8 cellular contexts compared by ENCODE assay signal in the genomic region with DNA sequence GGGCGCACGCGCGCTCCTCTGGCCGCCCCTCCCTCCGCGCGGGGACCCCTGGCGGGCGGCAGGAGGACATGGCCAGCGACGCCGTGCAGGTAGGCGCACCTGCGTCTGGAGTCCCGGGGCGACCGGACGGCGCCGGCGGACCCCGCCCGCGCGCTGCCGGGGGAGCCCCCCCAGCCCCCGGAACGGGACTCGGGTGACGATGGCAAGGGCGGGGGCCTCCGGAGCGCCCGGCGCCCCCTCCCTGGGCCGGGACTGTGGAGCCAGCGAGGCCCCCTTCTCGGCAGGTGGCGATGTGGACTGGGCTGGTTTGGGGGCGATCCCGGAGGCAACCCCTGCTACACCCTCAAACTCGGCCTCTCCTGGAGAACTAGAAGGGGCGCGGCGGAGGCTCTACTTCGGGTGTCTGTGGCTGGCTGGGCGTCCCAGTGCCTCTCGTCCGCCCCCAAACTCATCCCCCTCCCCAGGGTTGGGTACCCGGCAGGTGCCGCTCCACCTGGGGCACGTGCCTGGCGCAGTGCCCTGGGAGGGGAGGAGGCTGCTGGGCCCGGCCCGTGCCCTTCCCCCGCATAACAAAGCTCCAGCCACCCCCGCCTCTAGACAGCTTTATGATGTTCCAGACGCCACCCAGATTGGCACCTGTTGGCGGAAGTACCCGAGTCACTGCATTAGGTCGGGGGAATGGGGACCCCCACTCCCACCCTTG. TPM values are rescaled to one million over a fixed set of nuclear protein-coding genes. Genes with fewer than 3 reads are reported as not detected.
A peak's percentile ranks its signal among the peaks of the same experiment; 100 is the strongest.
DNase-seq lines count a peak whose midpoint lies in the region; ATAC-seq and TF ChIP-seq lines count a peak whose summit lies in the region.

No MANE protein-coding gene starts in this region.

- 1% methylated on average over 41 to 62 of the region's 62 CpGs for WGBS in heart right ventricle, 2 donors

- H3K4me1 Mint-ChIP-seq in activated naive CD4-positive, alpha-beta T cell treated with anti-CD3 and anti-CD28 coated beads for 36 hours (ENCODE audit: low read depth): peaks cover 40% of the 10 kb centered on the region

- intact Hi-C loops in activated naive CD4-positive, alpha-beta T cell treated with anti-CD3 and anti-CD28 coated beads for 36 hours (cut with micrococcal nuclease): loop anchor here (2.0 kb wide), 1 partner anchor 15 kb away; the partner anchor contains the start of gene DDX39A
- intact Hi-C loops in heart right ventricle (cut with DNase I): loop anchor here in 1 of 10 donors (5.0 kb wide), 1 partner anchor 39 kb away; no protein-coding TSS in a partner anchor

- peak overlapping the region; percentile 72 for H3K4me3 Mint-ChIP-seq in activated naive CD4-positive, alpha-beta T cell treated with anti-CD3 and anti-CD28 coated beads for 36 hours

- DNase-seq in AG04449 (ENCODE audit: low read depth, low spot score) (no peak), NCI-H774 (lab: John Stamatoyannopoulos, UW) (peak; percentile 59), heart right ventricle (peak in 1 of 2 donors; percentile 33)
- DNase-seq in activated naive CD4-positive, alpha-beta T cell treated with anti-CD3 and anti-CD28 coated beads for 36 hours: peak; percentile 56

- CTCF ChIA-PET in AG04449 (lab: Yijun Ruan, JAX) (interaction anchor here (0.6 to 1.0 kb wide), 2 partner anchors 297 to 553 kb away, joined by 3 read pairs; partner anchors contain the start of gene ASF1B), HEK293 (lab: Yijun Ruan, JAX) (interaction anchor here (0.7 to 0.9 kb wide), 2 partner anchors 19 to 26 kb away, joined by 3 read pairs; no protein-coding TSS in a partner anchor)
- CTCF ChIA-PET in activated naive CD4-positive, alpha-beta T cell treated with anti-CD3 and anti-CD28 coated beads for 36 hours (lab: Charles Lee): interaction anchor here (0.6 to 5.1 kb wide), 6 partner anchors 13 to 1974 kb away, joined by 3 to 55 read pairs (median 4); partner anchors contain the start of gene DDX39A

- POLR2A ChIA-PET in AG04449 (lab: Yijun Ruan, JAX) (no interaction called here), HEK293 (lab: Yijun Ruan, JAX) (interaction anchor here (1.2 kb wide), 1 partner anchor 297 kb away, joined by 6 read pairs; the partner anchor contains the start of gene ASF1B)

- peak; percentile 2 for TF ChIP-seq CTCF in AG04449 (IDR thresholded peaks at IDR 0.05; ENCODE audit: insufficient read depth, low read length, missing control alignments)
- TF ChIP-seq CTCF in HEK293 (tag by site-specific recombination; IDR thresholded peaks at IDR 0.05): peak; percentile 17; the same call in 1 of the 2 replicates
- TF ChIP-seq CTCF in heart right ventricle (IDR thresholded peaks at IDR 0.05): peak in 2 of 9 donors; percentile 21 to 26

- H3K27ac Mint-ChIP-seq in activated naive CD4-positive, alpha-beta T cell treated with anti-CD3 and anti-CD28 coated beads for 36 hours: peak overlapping the region; percentile 79

- H3K27me3 ChIP-seq in heart right ventricle (no peaks in the 10 kb centered on the region), rectal smooth muscle tissue (ENCODE audit: control insufficient read depth, insufficient read depth, low read length) (no peaks in the 10 kb centered on the region)

- peak overlapping the region; percentile 62 for H3K9ac ChIP-seq in rectal smooth muscle tissue (ENCODE audit: low read length)

- peak overlapping the region; percentile 80; the same call in 1 of the 2 replicates for H3K27ac ChIP-seq in HEK293 (ENCODE audit: extremely low read depth, low read depth, low read length)
- peak overlapping the region; percentile 92 to 98 (median 96) for H3K27ac ChIP-seq in heart right ventricle
- peak overlapping the region; percentile 75 for H3K27ac ChIP-seq in rectal smooth muscle tissue (ENCODE audit: low read depth, low read length)

- H3K4me3 ChIP-seq in AG04449 (ENCODE audit: low read depth, low read length) (peak overlapping the region; percentile 70), HEK293 (ENCODE audit: low read depth, low read length) (peak overlapping the region; percentile 63), heart right ventricle (peak overlapping the region; percentile 77 to 99 (median 93)), rectal smooth muscle tissue (ENCODE audit: low read length) (peak overlapping the region; percentile 79)

- no peaks in the 10 kb centered on the region for H3K9me3 Mint-ChIP-seq in activated naive CD4-positive, alpha-beta T cell treated with anti-CD3 and anti-CD28 coated beads for 36 hours

- H3K4me1 ChIP-seq in HEK293 (ENCODE audit: control insufficient read depth, insufficient read depth, low read length) (0 out of 2 replicates have a peak, but pooled peaks cover 3% of the 10 kb centered on the region), heart right ventricle (peaks cover 5 to 61% (median 55%) of the 10 kb centered on the region in 9 donors), rectal smooth muscle tissue (ENCODE audit: control insufficient read depth, insufficient read depth, low read length) (peaks cover 13% of the 10 kb centered on the region)

- H3K9me3 ChIP-seq in HEK293 (ENCODE audit: control insufficient read depth, insufficient read depth, low read depth, low read length): no peaks in the 10 kb centered on the region
- H3K9me3 ChIP-seq in heart right ventricle: no peaks in the 10 kb centered on the region

- peaks cover 0 to 11% of the 10 kb centered on the region in 2 experiments; a peak in 2 of 3 replicates for H3K36me3 ChIP-seq in HEK293 (ENCODE audit: control insufficient read depth in 2 of 2, insufficient read depth in 1 of 2, low read length in 2 of 2)
- peaks cover 0 to 24% (median 0%) of the 10 kb centered on the region in 9 donors for H3K36me3 ChIP-seq in heart right ventricle
- no peaks in the 10 kb centered on the region for H3K36me3 ChIP-seq in rectal smooth muscle tissue (ENCODE audit: control insufficient read depth, insufficient read depth, low read length)

- ATAC-seq in heart right ventricle: peak in 7 of 8 donors; percentile 8 to 44 (median 18)
- no peak for ATAC-seq in HG02852 (IDR thresholded peaks at IDR 0.05; ENCODE audit: unreplicated experiment)
- ATAC-seq in GM21447 (IDR thresholded peaks at IDR 0.05; ENCODE audit: unreplicated experiment): no peak

- H3K27me3 Mint-ChIP-seq in activated naive CD4-positive, alpha-beta T cell treated with anti-CD3 and anti-CD28 coated beads for 36 hours (ENCODE audit: low read depth): no peaks in the 10 kb centered on the region

- H3K36me3 Mint-ChIP-seq in activated naive CD4-positive, alpha-beta T cell treated with anti-CD3 and anti-CD28 coated beads for 36 hours (ENCODE audit: low read depth): peaks cover 5% of the 10 kb centered on the region

TF ChIP-seq in HEK293, 187 proteins besides CTCF, POLR2A, EP300 and RAD21 (continues in another document):
- TF ChIP-seq KLF7 (tag by site-specific recombination; IDR thresholded peaks at IDR 0.05; ENCODE audit: borderline replicate concordance): peak; percentile 19; the same call in 1 of the 2 replicates
- TF ChIP-seq SP7 (tag by site-specific recombination; IDR thresholded peaks at IDR 0.05): peak; percentile 32; the same call in 1 of the 2 replicates
- no peak for TF ChIP-seq ZNF560 (tag by site-specific recombination; IDR thresholded peaks at IDR 0.05; ENCODE audit: borderline replicate concordance)
- TF ChIP-seq SCRT1 (tag by site-specific recombination; IDR thresholded peaks at IDR 0.05; ENCODE audit: borderline replicate concordance): no peak; the same call in 1 of the 2 replicates
- peak; percentile 94 for TF ChIP-seq SCRT2 (tag by site-specific recombination; IDR thresholded peaks at IDR 0.05)
- TF ChIP-seq ZIC2 (tag by site-specific recombination; IDR thresholded peaks at IDR 0.05): peak; percentile 26; the same call in 1 of the 2 replicates
- TF ChIP-seq ZNF341 (tag by site-specific recombination; IDR thresholded peaks at IDR 0.05; ENCODE audit: low read depth): peak; percentile 53
- no peak for TF ChIP-seq PRDM6 (tag by site-specific recombination; IDR thresholded peaks at IDR 0.05)
- TF ChIP-seq ZSCAN30 (tag by site-specific recombination; IDR thresholded peaks at IDR 0.05): 0 out of 2 replicates have a peak, but pooled peaks have one; percentile 13
- TF ChIP-seq SP3 (tag by site-specific recombination; IDR thresholded peaks at IDR 0.05): peak; percentile 43; the same call in 1 of the 2 replicates
- TF ChIP-seq WT1 (tag by site-specific recombination; IDR thresholded peaks at IDR 0.05): peak; percentile 70

RNA-seq across cellular contexts. Expression of gene PKN1, which starts 0.5 kb away (rescaled TPM):
- total RNA-seq in activated naive CD4-positive, alpha-beta T cell treated with anti-CD3 and anti-CD28 coated beads for 36 hours: 100 to 1,000 TPM; 159 to 164 TPM
- total RNA-seq in heart right ventricle: 100 to 1,000 TPM in 9 of 10 donors, 10 to 100 TPM in 1; 85.2 to 176 (median 126) TPM
- 100 to 1,000 TPM; 108 to 146 TPM for polyA plus RNA-seq in heart right ventricle

RNA-seq across cellular contexts. Expression of gene DDX39A, which starts 14.5 kb away (rescaled TPM):
- total RNA-seq in activated naive CD4-positive, alpha-beta T cell treated with anti-CD3 and anti-CD28 coated beads for 36 hours: 100 to 1,000 TPM; 219 to 227 TPM
- total RNA-seq in heart right ventricle: 10 to 100 TPM; 15.4 to 39.6 (median 21.7) TPM
- polyA plus RNA-seq in heart right ventricle: 100 to 1,000 TPM in 1 of 2 donors, 10 to 100 TPM in 1; 78.3 to 110 TPM

RNA-seq across cellular contexts. Expression of gene PTGER1, which starts 41.5 kb away (rescaled TPM):
- total RNA-seq in activated naive CD4-positive, alpha-beta T cell treated with anti-CD3 and anti-CD28 coated beads for 36 hours: not detected
- under 1 TPM in 1 of 10 donors, not detected in 9; 0.17 TPM for total RNA-seq in heart right ventricle
- under 1 TPM in 1 of 2 donors, not detected in 1; 0.16 TPM for polyA plus RNA-seq in heart right ventricle

RNA-seq across cellular contexts. Expression of gene ADGRE5, which starts 52.4 kb away (rescaled TPM):
- total RNA-seq in activated naive CD4-positive, alpha-beta T cell treated with anti-CD3 and anti-CD28 coated beads for 36 hours: 100 to 1,000 TPM; 173 to 187 TPM
- total RNA-seq in heart right ventricle: 10 to 100 TPM; 24.0 to 58.0 (median 32.8) TPM
- polyA plus RNA-seq in heart right ventricle: 10 to 100 TPM; 14.5 to 30.6 TPM

Comparison
In these comparisons a context has a peak if more than half of its experiments do, and no peak if none do; other contexts are left out.
1. ATAC-seq: peak in heart right ventricle (7 of 8); none in HG02852 (single experiment) and GM21447 (single experiment).
2. RNA of gene DDX39A, which starts 14.5 kb away (total RNA-seq): 219 to 227 TPM in activated naive CD4-positive, alpha-beta T cell treated with anti-CD3 and anti-CD28 coated beads for 36 hours; 15.4 to 39.6 TPM in heart right ventricle; every median in the first group is over 4 times any median in the second.
3. Peak in every context shown above with its lines, with median percentiles within 50 percentile points of each other: H3K4me3 ChIP-seq and H3K27ac ChIP-seq.